ENCODE assay signal across 36 cellular contexts in the genomic region with DNA sequence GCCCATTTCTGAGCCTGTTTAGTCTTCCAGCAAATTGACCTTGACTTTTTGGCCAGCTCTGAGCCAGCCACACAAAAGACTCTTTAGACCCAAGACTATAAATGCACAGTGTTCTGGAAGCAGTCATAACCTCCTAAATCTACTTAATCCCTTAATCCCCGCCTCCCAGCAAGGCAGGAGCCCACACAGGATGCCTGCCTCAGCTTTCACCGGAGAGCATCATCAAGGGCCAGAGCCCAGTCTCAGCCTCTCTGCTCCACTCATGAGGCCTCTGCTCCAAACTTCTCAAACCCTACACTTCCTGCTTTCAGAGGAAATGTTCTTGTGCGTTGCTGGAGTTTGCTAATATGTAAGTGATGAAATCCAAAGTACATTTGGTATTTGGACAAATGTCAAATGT. TPM values are rescaled to one million over a fixed set of nuclear protein-coding genes. Genes with fewer than 3 reads are reported as not detected.
A peak's percentile ranks its signal among the peaks of the same experiment; 100 is the strongest.
DNase-seq lines count a peak whose midpoint lies in the region; ATAC-seq, FAIRE-seq and TF ChIP-seq lines count a peak whose summit lies in the region.
"Had no signal": no experiment of that assay in that cellular context is flagged by ENCODE, and none has a peak within 500 bp of the region (broad histone marks: within the 10 kb centered on the region; RNA-seq: fewer than 3 reads in every experiment).

No MANE protein-coding gene starts in this region.

- FAIRE-seq in GM12892 (lab: Jason Lieb, UNC): no peak
- FAIRE-seq: endometrium, GM12891, urothelium cell line had no signal

- H3K36me3 Mint-ChIP-seq in nephron (ENCODE audit: low read depth): no peaks in the 10 kb centered on the region
- no peaks in the 10 kb centered on the region for H3K36me3 Mint-ChIP-seq in stimulated activated memory B cell treated with anti-CD40 and anti-IgM and Interleukin-4, amounts not matched to agents 10 μg/mL and 1 μg/mL and 100 μg/mL, for 72 hours
- H3K36me3 Mint-ChIP-seq: mesothelial cell of epicardium; naive thymus-derived CD4-positive, alpha-beta T cell had no signal

- H3K27ac ChIP-seq in right cardiac atrium (ENCODE audit: low read length): no peak overlapping the region
- no peak overlapping the region for H3K27ac ChIP-seq in WERI-Rb-1
- H3K27ac ChIP-seq: esophagus muscularis mucosa, foreskin keratinocyte, SJSA1, skin epidermis, thoracic aorta had no signal

- 36% methylated on average over 3 of the region's 3 CpGs for WGBS in right cardiac atrium

- peak overlapping the region; percentile 38 to 84 (median 82) for H3K27ac Mint-ChIP-seq in nephron
- no peak overlapping the region for H3K27ac Mint-ChIP-seq in stimulated activated memory B cell treated with anti-CD40 and anti-IgM and Interleukin-4, amounts not matched to agents 10 μg/mL and 1 μg/mL and 100 μg/mL, for 72 hours
- H3K27ac Mint-ChIP-seq: activated T-cell treated with anti-CD3 and anti-CD28 coated beads, Interleukin-2, amount 50 U/mL, for 24 hours; mesothelial cell of epicardium; naive thymus-derived CD4-positive, alpha-beta T cell had no signal

- H3K4me1 ChIP-seq in right cardiac atrium (ENCODE audit: control insufficient read depth, insufficient read depth, low read length): no peaks in the 10 kb centered on the region
- H3K4me1 ChIP-seq: BE2C, foreskin keratinocyte, SJSA1 had no signal

- no peaks in the 10 kb centered on the region for H3K9me3 ChIP-seq in right cardiac atrium (ENCODE audit: control insufficient read depth, low read length)
- peaks cover 6% of the 10 kb centered on the region for H3K9me3 ChIP-seq in WERI-Rb-1 (ENCODE audit: severe bottlenecking)
- H3K9me3 ChIP-seq: BE2C, esophagus muscularis mucosa, SJSA1, thoracic aorta had no signal

- no peaks in the 10 kb centered on the region for H3K27me3 ChIP-seq in right cardiac atrium (ENCODE audit: control insufficient read depth, insufficient read depth)
- H3K27me3 ChIP-seq in WERI-Rb-1 (ENCODE audit: insufficient read depth, low read depth, severe bottlenecking): no peaks in the 10 kb centered on the region
- H3K27me3 ChIP-seq: BE2C, esophagus muscularis mucosa, foreskin keratinocyte, SJSA1 had no signal

- no peak overlapping the region for H3K4me3 ChIP-seq in right cardiac atrium (ENCODE audit: low read length)
- H3K4me3 ChIP-seq in WERI-Rb-1 (ENCODE audit: low read depth, low read length): no peak overlapping the region
- H3K4me3 ChIP-seq: esophagus muscularis mucosa, SJSA1, skin epidermis, thoracic aorta had no signal

- H3K36me3 ChIP-seq in WERI-Rb-1: no peaks in the 10 kb centered on the region
- H3K36me3 ChIP-seq: BE2C, esophagus muscularis mucosa, SJSA1, thoracic aorta had no signal

- H3K9me3 Mint-ChIP-seq in nephron: peaks cover 20% of the 10 kb centered on the region
- H3K9me3 Mint-ChIP-seq in stimulated activated memory B cell treated with anti-CD40 and anti-IgM and Interleukin-4, amounts not matched to agents 10 μg/mL and 1 μg/mL and 100 μg/mL, for 72 hours: peaks cover 10% of the 10 kb centered on the region

- peaks cover 7% of the 10 kb centered on the region for H3K27me3 Mint-ChIP-seq in nephron (ENCODE audit: low read depth)
- H3K27me3 Mint-ChIP-seq in stimulated activated memory B cell treated with anti-CD40 and anti-IgM and Interleukin-4, amounts not matched to agents 10 μg/mL and 1 μg/mL and 100 μg/mL, for 72 hours: no peaks in the 10 kb centered on the region

- DNase-seq in right cardiac atrium (peak in 1 of 3 donors; percentile 45), cardiac septum (ENCODE audit: low spot score) (no peak), WERI-Rb-1 (peak; percentile 58), GM12892 (ENCODE audit: insufficient read length) (no peak)
- no peak for DNase-seq in activated effector memory CD4-positive, alpha-beta T cell treated with anti-CD3 and anti-CD28 coated beads, Interleukin-2, amount 50 U/mL, for 16 hours
- DNase-seq: activated gamma-delta T cell treated with Interleukin-2 at 50 U/mL for 16 hours; activated T-cell treated with anti-CD3 and anti-CD28 coated beads, Interleukin-2, amount 50 U/mL, for 24 hours; BE2C; dermis blood vessel endothelial cell; foreskin keratinocyte; head of caudate nucleus; IMR-90; kidney glomerular epithelial cell; MV-4-11; naive thymus-derived CD4-positive, alpha-beta T cell; NCI-H1436 treated with DMSO at 0.1 percent for 48 hours; NCI-H226; NCI-H774; stimulated activated naive CD4-positive, alpha-beta T cell; T-helper 1 cell had no signal

- no peak for TF ChIP-seq POLR2A in GM12892 (IDR thresholded peaks at IDR 0.05; ENCODE audit: low read depth, low read length)

- H3K4me1 Mint-ChIP-seq in nephron: peaks cover 42% of the 10 kb centered on the region
- H3K4me1 Mint-ChIP-seq in stimulated activated memory B cell treated with anti-CD40 and anti-IgM and Interleukin-4, amounts not matched to agents 10 μg/mL and 1 μg/mL and 100 μg/mL, for 72 hours: no peaks in the 10 kb centered on the region
- H3K4me1 Mint-ChIP-seq: naive thymus-derived CD4-positive, alpha-beta T cell had no signal

- peak; percentile 55 to 87 for ATAC-seq in right cardiac atrium
- no peak for ATAC-seq in stimulated activated memory B cell treated with anti-CD40 and anti-IgM and Interleukin-4, amounts not matched to agents 10 μg/mL and 1 μg/mL and 100 μg/mL, for 72 hours
- ATAC-seq in GM21528 (IDR thresholded peaks at IDR 0.05; ENCODE audit: low FRiP score, unreplicated experiment): no peak
- ATAC-seq: foreskin keratinocyte; HCT116; naive thymus-derived CD4-positive, alpha-beta T cell had no signal

- intact Hi-C loops in right cardiac atrium (cut with DNase I): no loop called here
- intact Hi-C loops in cardiac septum (cut with DNase I): no loop called here

- no peak overlapping the region for H3K4me3 Mint-ChIP-seq in nephron
- no peak overlapping the region for H3K4me3 Mint-ChIP-seq in stimulated activated memory B cell treated with anti-CD40 and anti-IgM and Interleukin-4, amounts not matched to agents 10 μg/mL and 1 μg/mL and 100 μg/mL, for 72 hours
- H3K4me3 Mint-ChIP-seq: activated T-cell treated with anti-CD3 and anti-CD28 coated beads, Interleukin-2, amount 50 U/mL, for 24 hours; mesothelial cell of epicardium; naive thymus-derived CD4-positive, alpha-beta T cell had no signal

- TF ChIP-seq CTCF in WERI-Rb-1 (IDR thresholded peaks at IDR 0.05; ENCODE audit: low read depth, low read length) (no peak), nephron (IDR thresholded peaks at IDR 0.05; ENCODE audit: unreplicated experiment in 3 of 3) (no peak)

RNA-seq across cellular contexts. Expression of gene FSHB, which starts 57.9 kb away (rescaled TPM):
- not detected for total RNA-seq in right cardiac atrium
- not detected for polyA plus RNA-seq in right cardiac atrium
- not detected for total RNA-seq in cardiac septum
- polyA plus RNA-seq in GM12892 (2012; ENCODE audit: missing spikeins): not detected
- total RNA-seq: dermis blood vessel endothelial cell; esophagus muscularis mucosa; foreskin keratinocyte; IMR-90; LHCN-M2; lower leg skin; mesothelial cell of epicardium; naive thymus-derived CD4-positive, alpha-beta T cell; omental fat pad; pulmonary artery endothelial cell; SJSA1; thoracic aorta had no signal
- polyA plus RNA-seq: foreskin keratinocyte; IMR-90; naive thymus-derived CD4-positive, alpha-beta T cell had no signal

Comparison
In these comparisons a context has a peak if more than half of its experiments do, and no peak if none do; other contexts are left out.
1. ATAC-seq: peak in right cardiac atrium (2 of 2); none in stimulated activated memory B cell treated with anti-CD40 and anti-IgM and Interleukin-4, amounts not matched to agents 10 μg/mL and 1 μg/mL and 100 μg/mL, for 72 hours (single experiment) and GM21528 (single experiment).